Comparison of ENCODE assay signal across 8 cellular contexts in the genomic region with DNA sequence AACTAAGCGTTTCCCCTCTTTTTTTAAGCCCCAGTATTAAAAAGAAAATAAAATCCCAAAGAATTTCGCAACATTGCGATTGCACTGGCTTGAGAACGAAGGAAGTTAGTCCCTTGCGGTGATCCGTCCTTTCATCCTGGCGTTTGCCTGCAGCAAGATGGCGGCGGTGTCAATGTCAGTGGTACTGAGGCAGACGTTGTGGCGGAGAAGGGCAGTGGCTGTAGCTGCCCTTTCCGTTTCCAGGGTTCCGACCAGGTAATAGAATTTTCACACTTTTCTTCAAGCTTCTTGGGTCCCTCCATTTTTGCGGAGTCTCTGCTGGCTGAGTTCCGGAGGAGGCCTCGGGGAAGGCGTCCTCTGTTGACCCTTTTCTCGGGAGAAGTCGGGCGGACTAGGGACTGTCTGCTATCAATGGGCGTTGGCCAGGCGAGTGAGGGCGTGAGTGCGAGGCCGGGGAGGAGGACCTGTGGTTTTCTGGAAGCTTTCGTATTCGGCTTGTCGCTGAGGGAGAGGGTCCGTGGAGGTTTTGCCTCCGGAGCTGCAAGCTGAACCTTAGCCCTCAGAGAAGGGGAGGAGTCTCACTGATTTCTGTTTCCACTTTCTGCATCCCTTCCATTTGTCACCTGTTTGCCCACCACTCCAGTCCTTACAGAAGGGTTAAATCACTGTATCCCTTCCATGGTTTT. TPM values are rescaled to one million over a fixed set of nuclear protein-coding genes. Genes with fewer than 3 reads are reported as not detected.
A peak's percentile ranks its signal among the peaks of the same experiment; 100 is the strongest.
DNase-seq lines count a peak whose midpoint lies in the region; ATAC-seq and TF ChIP-seq lines count a peak whose summit lies in the region.

A gene (plus strand): TSS at position 134 of the 686 bp plus-strand sequence. CDS start 24 bp downstream, at position 158.

- H3K9me3 Mint-ChIP-seq in activated naive CD4-positive, alpha-beta T cell treated with anti-CD3 and anti-CD28 coated beads, Interleukin-2, amount 50 U/mL, for 72 hours: peaks cover 0 to 6% of the 10 kb centered on the region in 2 donors
- H3K9me3 Mint-ChIP-seq in glutamatergic neuron (ENCODE audit: unreplicated experiment): peaks cover 12% of the 10 kb centered on the region

- POLR2A ChIA-PET in HEK293T (lab: Yijun Ruan, JAX): no interaction called here

- peak within 1 kb of the TSS; percentile 96 for H3K4me3 Mint-ChIP-seq in glutamatergic neuron (ENCODE audit: unreplicated experiment)

- peaks cover 51% of the 10 kb centered on the region for H3K79me2 ChIP-seq in osteoblast (ENCODE audit: insufficient read depth, low read length)

- H3K27ac Mint-ChIP-seq in activated naive CD4-positive, alpha-beta T cell treated with anti-CD3 and anti-CD28 coated beads, Interleukin-2, amount 50 U/mL, for 72 hours: peak within 1 kb of the TSS; percentile 94 to 98
- H3K27ac Mint-ChIP-seq in glutamatergic neuron (ENCODE audit: unreplicated experiment): peak within 1 kb of the TSS; percentile 99

- no peaks in the 10 kb centered on the region for H3K9me3 ChIP-seq in osteoblast (ENCODE audit: low read depth, low read length)
- H3K9me3 ChIP-seq in thoracic aorta: no peaks in the 10 kb centered on the region

- peak within 1 kb of the TSS; percentile 99 for H2AFZ ChIP-seq in osteoblast (ENCODE audit: low read length)

- H3K27ac ChIP-seq in osteoblast (ENCODE audit: low read depth, low read length): peak within 1 kb of the TSS; percentile 85
- peak within 1 kb of the TSS; percentile 61 to 67 for H3K27ac ChIP-seq in thoracic aorta

- peak within 1 kb of the TSS; percentile 93 for H3K4me2 ChIP-seq in osteoblast (ENCODE audit: insufficient read depth, low read length)

- H3K36me3 ChIP-seq in osteoblast (ENCODE audit: insufficient read depth, low read length) (no peaks in the 10 kb centered on the region), thoracic aorta (no peaks in the 10 kb centered on the region)

- peaks cover 2% of the 10 kb centered on the region for H3K27me3 ChIP-seq in osteoblast (ENCODE audit: insufficient read depth, low read length)
- H3K27me3 ChIP-seq in thoracic aorta (replicated peaks; ENCODE audit: insufficient read depth): no peaks in the 10 kb centered on the region

- H4K20me1 ChIP-seq in osteoblast (ENCODE audit: insufficient read depth, low read length): peaks cover 15% of the 10 kb centered on the region

- peaks cover 8% of the 10 kb centered on the region for H3K4me1 Mint-ChIP-seq in glutamatergic neuron (ENCODE audit: low read depth, unreplicated experiment)

- DNase-seq in GM03348 (ENCODE audit: low spot score) (peak; percentile 75), HEK293T (ENCODE audit: extremely low spot score) (peak; percentile 68), NAMALWA (ENCODE audit: low spot score) (peak; percentile 82), glutamatergic neuron (peak; percentile 91), osteoblast (ENCODE audit: insufficient read length, low spot score, missing footprints) (peak; percentile 82), thoracic aorta (ENCODE audit: low spot score) (peak; percentile 60)
- peak; percentile 75 to 77 for DNase-seq in activated naive CD4-positive, alpha-beta T cell treated with anti-CD3 and anti-CD28 coated beads, Interleukin-2, amount 50 U/mL, for 72 hours (ENCODE audit: low spot score in 2 of 2)

- no peaks in the 10 kb centered on the region for H3K27me3 Mint-ChIP-seq in glutamatergic neuron (ENCODE audit: unreplicated experiment)

- ATAC-seq in SK-N-SH treated with all-trans-retinoic acid at 6 μM for 48 hours: peak; percentile 97
- peak; percentile 91 to 94 for ATAC-seq in activated naive CD4-positive, alpha-beta T cell treated with anti-CD3 and anti-CD28 coated beads, Interleukin-2, amount 50 U/mL, for 72 hours
- ATAC-seq in thoracic aorta (ENCODE audit: insufficient number of reproducible peaks, low FRiP score, low read depth): peak; percentile 89

- peak within 1 kb of the TSS; percentile 88 for H3K4me3 ChIP-seq in osteoblast (ENCODE audit: insufficient read depth, low read length)
- H3K4me3 ChIP-seq in thoracic aorta: peak within 1 kb of the TSS; percentile 77

- TF ChIP-seq CTCF in glutamatergic neuron (IDR thresholded peaks at IDR 0.05; ENCODE audit: partially characterized antibody, unreplicated experiment) (no peak), osteoblast (IDR thresholded peaks at IDR 0.05; ENCODE audit: extremely low read depth, low read depth, low read length) (no peak), thoracic aorta (IDR thresholded peaks at IDR 0.05) (no peak)

- H3K4me1 ChIP-seq in osteoblast (ENCODE audit: insufficient read depth, low read length) (peaks cover 11% of the 10 kb centered on the region), thoracic aorta (ENCODE audit: control insufficient read depth in 1 of 2, low read depth in 2 of 2) (peaks cover 10 to 28% of the 10 kb centered on the region in 2 donors)

- CTCF ChIA-PET in HEK293T (lab: Yijun Ruan, JAX): no interaction called here

- H3K36me3 Mint-ChIP-seq in activated naive CD4-positive, alpha-beta T cell treated with anti-CD3 and anti-CD28 coated beads, Interleukin-2, amount 50 U/mL, for 72 hours: peaks cover 12 to 26% of the 10 kb centered on the region in 2 donors
- H3K36me3 Mint-ChIP-seq in glutamatergic neuron (ENCODE audit: unreplicated experiment): no peaks in the 10 kb centered on the region

TF ChIP-seq in HEK293T, 16 proteins besides CTCF, POLR2A, EP300 and RAD21:
- TF ChIP-seq NFRKB (IDR thresholded peaks at IDR 0.05) (peak; percentile 89), L3MBTL2 (conservative IDR thresholded peaks at IDR 0.05) (peak; percentile 54; the same call in 1 of the 2 replicates), ELF4 (IDR thresholded peaks at IDR 0.05) (peak; percentile 49; the same call in 1 of the 2 replicates), CTBP1 (IDR thresholded peaks at IDR 0.05; ENCODE audit: borderline replicate concordance) (no peak; the same call in 1 of the 2 replicates)
TF ChIP-seq in HEK293T: peak in this region for 3.

TF ChIP-seq in SK-N-SH treated with all-trans-retinoic acid at 6 μM for 48 hours, 23 proteins besides CTCF, POLR2A, EP300 and RAD21:
- TF ChIP-seq ESRRG (CRISPR knock-in tag; IDR thresholded peaks at IDR 0.05) (no peak), PPARA (CRISPR knock-in tag; IDR thresholded peaks at IDR 0.05; ENCODE audit: borderline replicate concordance) (no peak), ISL1 (CRISPR knock-in tag; IDR thresholded peaks at IDR 0.05) (no peak), GLIS3 (CRISPR knock-in tag; IDR thresholded peaks at IDR 0.05) (no peak), CSDC2 (CRISPR knock-in tag; IDR thresholded peaks at IDR 0.05) (no peak), ZFP3 (CRISPR knock-in tag; IDR thresholded peaks at IDR 0.05) (no peak), ZNF8 (CRISPR knock-in tag; IDR thresholded peaks at IDR 0.05) (no peak), RARB (CRISPR knock-in tag; IDR thresholded peaks at IDR 0.05) (no peak), BACH2 (CRISPR knock-in tag; IDR thresholded peaks at IDR 0.05; ENCODE audit: borderline replicate concordance) (no peak), ZFP30 (CRISPR knock-in tag; IDR thresholded peaks at IDR 0.05) (no peak)
- TF ChIP-seq, protein P1, sequence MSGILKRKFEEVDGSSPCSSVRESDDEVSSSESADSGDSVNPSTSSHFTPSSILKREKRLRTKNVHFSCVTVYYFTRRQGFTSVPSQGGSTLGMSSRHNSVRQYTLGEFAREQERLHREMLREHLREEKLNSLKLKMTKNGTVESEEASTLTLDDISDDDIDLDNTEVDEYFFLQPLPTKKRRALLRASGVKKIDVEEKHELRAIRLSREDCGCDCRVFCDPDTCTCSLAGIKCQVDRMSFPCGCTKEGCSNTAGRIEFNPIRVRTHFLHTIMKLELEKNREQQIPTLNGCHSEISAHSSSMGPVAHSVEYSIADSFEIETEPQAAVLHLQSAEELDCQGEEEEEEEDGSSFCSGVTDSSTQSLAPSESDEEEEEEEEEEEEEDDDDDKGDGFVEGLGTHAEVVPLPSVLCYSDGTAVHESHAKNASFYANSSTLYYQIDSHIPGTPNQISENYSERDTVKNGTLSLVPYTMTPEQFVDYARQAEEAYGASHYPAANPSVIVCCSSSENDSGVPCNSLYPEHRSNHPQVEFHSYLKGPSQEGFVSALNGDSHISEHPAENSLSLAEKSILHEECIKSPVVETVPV (CRISPR knock-in tag; IDR thresholded peaks at IDR 0.05): no peak
- TF ChIP-seq, protein P2, sequence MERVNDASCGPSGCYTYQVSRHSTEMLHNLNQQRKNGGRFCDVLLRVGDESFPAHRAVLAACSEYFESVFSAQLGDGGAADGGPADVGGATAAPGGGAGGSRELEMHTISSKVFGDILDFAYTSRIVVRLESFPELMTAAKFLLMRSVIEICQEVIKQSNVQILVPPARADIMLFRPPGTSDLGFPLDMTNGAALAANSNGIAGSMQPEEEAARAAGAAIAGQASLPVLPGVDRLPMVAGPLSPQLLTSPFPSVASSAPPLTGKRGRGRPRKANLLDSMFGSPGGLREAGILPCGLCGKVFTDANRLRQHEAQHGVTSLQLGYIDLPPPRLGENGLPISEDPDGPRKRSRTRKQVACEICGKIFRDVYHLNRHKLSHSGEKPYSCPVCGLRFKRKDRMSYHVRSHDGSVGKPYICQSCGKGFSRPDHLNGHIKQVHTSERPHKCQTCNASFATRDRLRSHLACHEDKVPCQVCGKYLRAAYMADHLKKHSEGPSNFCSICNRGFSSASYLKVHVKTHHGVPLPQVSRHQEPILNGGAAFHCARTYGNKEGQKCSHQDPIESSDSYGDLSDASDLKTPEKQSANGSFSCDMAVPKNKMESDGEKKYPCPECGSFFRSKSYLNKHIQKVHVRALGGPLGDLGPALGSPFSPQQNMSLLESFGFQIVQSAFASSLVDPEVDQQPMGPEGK (CRISPR knock-in tag; IDR thresholded peaks at IDR 0.05; ENCODE audit: borderline replicate concordance): no peak

RNA-seq across cellular contexts. Expression of the gene that starts here (rescaled TPM):
- 10 to 100 TPM; 60.6 to 64.1 TPM for total RNA-seq in activated naive CD4-positive, alpha-beta T cell treated with anti-CD3 and anti-CD28 coated beads, Interleukin-2, amount 50 U/mL, for 72 hours
- total RNA-seq in glutamatergic neuron (ENCODE audit: unreplicated experiment) (87.3 TPM), osteoblast (76.0 and 78.2 TPM in 2 replicates), thoracic aorta (10 to 100 TPM; 42.0 to 72.0 TPM)

Comparison
In these comparisons a context has a peak if more than half of its experiments do, and no peak if none do; other contexts are left out.
1. Peak in every context shown above with its lines: DNase-seq, ATAC-seq, H3K4me3 ChIP-seq and H3K27ac ChIP-seq.